ENCODE assay signal across 22 cellular contexts in genomic region chr6:65937982-65938381, GRCh38.
A peak's percentile ranks its signal among the peaks of the same experiment; 100 is the strongest.
DNase-seq lines count a peak whose midpoint lies in the region; ATAC-seq and TF ChIP-seq lines count a peak whose summit lies in the region.
"Had no signal": no experiment of that assay in that cellular context is flagged by ENCODE, and none has a peak within 500 bp of the region (broad histone marks: within the 10 kb centered on the region; RNA-seq: fewer than 3 reads in every experiment).

No MANE protein-coding gene starts in this region.

- TF ChIP-seq CTCF in lower leg skin (IDR thresholded peaks at IDR 0.05) = no peak
- no peak for TF ChIP-seq CTCF in testis (IDR thresholded peaks at IDR 0.05)
- no peak for TF ChIP-seq CTCF in WTC11 (IDR thresholded peaks at IDR 0.05)

- peaks cover 22% of the 10 kb centered on the region for H3K36me3 Mint-ChIP-seq in WTC11
- H3K36me3 Mint-ChIP-seq: activated naive CD8-positive, alpha-beta T cell treated with anti-CD3 and anti-CD28 coated beads for 36 hours; stimulated activated effector memory CD8-positive, alpha-beta T cell treated with anti-CD3 and anti-CD28 coated beads, Interleukin-12 subunit alpha, Interleukin-12 subunit beta, amount 100 ng/mL, for 72 hours had no signal

- POLR2A ChIA-PET in WTC11 (lab: Charles Lee) = no interaction called here

- no peaks in the 10 kb centered on the region for H3K9me3 ChIP-seq in testis
- H3K9me3 ChIP-seq: colonic mucosa, esophagus muscularis mucosa, psoas muscle had no signal

- H3K4me1 Mint-ChIP-seq in WTC11 = no peaks in the 10 kb centered on the region
- H3K4me1 Mint-ChIP-seq: activated naive CD8-positive, alpha-beta T cell treated with anti-CD3 and anti-CD28 coated beads for 36 hours; nephron progenitor cell; stimulated activated effector memory CD8-positive, alpha-beta T cell treated with anti-CD3 and anti-CD28 coated beads, Interleukin-12 subunit alpha, Interleukin-12 subunit beta, amount 100 ng/mL, for 72 hours had no signal

- peaks cover 20% of the 10 kb centered on the region for H3K4me1 ChIP-seq in testis
- H3K4me1 ChIP-seq: colonic mucosa, esophagus muscularis mucosa, psoas muscle had no signal

- no peak overlapping the region for H3K27ac Mint-ChIP-seq in WTC11
- H3K27ac Mint-ChIP-seq: activated naive CD8-positive, alpha-beta T cell treated with anti-CD3 and anti-CD28 coated beads for 36 hours; nephron progenitor cell; stimulated activated effector memory CD8-positive, alpha-beta T cell treated with anti-CD3 and anti-CD28 coated beads, Interleukin-12 subunit alpha, Interleukin-12 subunit beta, amount 100 ng/mL, for 72 hours had no signal

- H3K4me3 ChIP-seq in lower leg skin (ENCODE audit: low read depth, poor library complexity, severe bottlenecking) (no peak overlapping the region), testis (no peak overlapping the region)
- H3K4me3 ChIP-seq: colonic mucosa, esophagus muscularis mucosa, psoas muscle had no signal

- CTCF ChIA-PET in WTC11 (lab: Charles Lee) = no interaction called here

- peak; percentile 70 for DNase-seq in HT1080 (ENCODE audit: low read depth)
- DNase-seq in astrocyte of the hippocampus (ENCODE audit: low read depth, low spot score) = peak; percentile 66
- peak; percentile 27 to 86 for DNase-seq in lower leg skin (ENCODE audit: low spot score in 2 of 2)
- DNase-seq in testis = peak; percentile 89
- no peak for DNase-seq in WTC11 (ENCODE audit: low spot score)
- DNase-seq in medulla oblongata (ENCODE audit: extremely low spot score) = no peak
- DNase-seq: activated CD4-positive, alpha-beta T cell treated with anti-CD3 and anti-CD28 coated beads for 48 hours; activated naive CD8-positive, alpha-beta T cell treated with anti-CD3 and anti-CD28 coated beads for 36 hours; colonic mucosa; DMS79 treated with DMSO at 0.1 percent for 48 hours; left colon; NCI-H1105 treated with DMSO at 0.1 percent for 48 hours; NCI-H2029 treated with DMSO at 0.1 percent for 48 hours; nephron progenitor cell; OCI-M1; psoas muscle; small intestine; stimulated activated CD4-positive, alpha-beta T cell treated with anti-CD3 and anti-CD28 coated beads, Interleukin-2, amount 100 ng/mL, for 24 hours; T-helper 1 cell had no signal

- ATAC-seq in HG02884 (IDR thresholded peaks at IDR 0.05; ENCODE audit: unreplicated experiment) = no peak
- ATAC-seq in WTC11 = no peak
- ATAC-seq: left colon; psoas muscle; stimulated activated effector memory CD8-positive, alpha-beta T cell treated with anti-CD3 and anti-CD28 coated beads, Interleukin-12 subunit alpha, Interleukin-12 subunit beta, amount 100 ng/mL, for 72 hours had no signal

- no peak overlapping the region for H3K4me3 Mint-ChIP-seq in WTC11
- H3K4me3 Mint-ChIP-seq: activated naive CD8-positive, alpha-beta T cell treated with anti-CD3 and anti-CD28 coated beads for 36 hours; nephron progenitor cell; stimulated activated effector memory CD8-positive, alpha-beta T cell treated with anti-CD3 and anti-CD28 coated beads, Interleukin-12 subunit alpha, Interleukin-12 subunit beta, amount 100 ng/mL, for 72 hours had no signal

- H3K27me3 ChIP-seq in testis = no peaks in the 10 kb centered on the region
- H3K27me3 ChIP-seq: colonic mucosa, esophagus muscularis mucosa had no signal

- intact Hi-C loops in lower leg skin (cut with DNase I; ENCODE audit: low total_unique reads) (no loop called here), testis (cut with DNase I; ENCODE audit: low total_unique reads) (no loop called here)

- TF ChIP-seq POLR2A in lower leg skin (IDR thresholded peaks at IDR 0.05) (no peak), testis (IDR thresholded peaks at IDR 0.05) (no peak)

- H3K9me3 Mint-ChIP-seq in WTC11 = peaks cover 41% of the 10 kb centered on the region

- WGBS in lower leg skin, 2 donors = 22 to 32% methylated on average over 2 of the region's 2 CpGs
- 18 to 47% methylated on average over 2 of the region's 2 CpGs for WGBS in testis, 2 donors

- H3K36me3 ChIP-seq in testis (ENCODE audit: low read depth, missing control alignments) = no peaks in the 10 kb centered on the region
- H3K36me3 ChIP-seq: colonic mucosa, esophagus muscularis mucosa had no signal

- peak overlapping the region; percentile 6 to 47 for H3K27ac ChIP-seq in testis
- H3K27ac ChIP-seq: colonic mucosa, esophagus muscularis mucosa, psoas muscle had no signal

- 0 out of 2 replicates have a peak, but pooled peaks cover 3% of the 10 kb centered on the region for H3K27me3 Mint-ChIP-seq in WTC11 (ENCODE audit: low read depth)
- H3K27me3 Mint-ChIP-seq: activated naive CD8-positive, alpha-beta T cell treated with anti-CD3 and anti-CD28 coated beads for 36 hours had no signal

TF ChIP-seq in WTC11, 78 proteins besides CTCF, POLR2A, EP300 and RAD21:
- TF ChIP-seq USF1 (CRISPR knock-in tag; IDR thresholded peaks at IDR 0.05) (no peak), ZNF263 (CRISPR knock-in tag; IDR thresholded peaks at IDR 0.05; ENCODE audit: low read depth) (no peak), ELF4 (CRISPR knock-in tag; IDR thresholded peaks at IDR 0.05; ENCODE audit: low read depth) (no peak), GTF2I (CRISPR knock-in tag; conservative IDR thresholded peaks at IDR 0.05) (no peak), JAZF1 (CRISPR knock-in tag; IDR thresholded peaks at IDR 0.05) (no peak)
- TF ChIP-seq, protein P1, sequence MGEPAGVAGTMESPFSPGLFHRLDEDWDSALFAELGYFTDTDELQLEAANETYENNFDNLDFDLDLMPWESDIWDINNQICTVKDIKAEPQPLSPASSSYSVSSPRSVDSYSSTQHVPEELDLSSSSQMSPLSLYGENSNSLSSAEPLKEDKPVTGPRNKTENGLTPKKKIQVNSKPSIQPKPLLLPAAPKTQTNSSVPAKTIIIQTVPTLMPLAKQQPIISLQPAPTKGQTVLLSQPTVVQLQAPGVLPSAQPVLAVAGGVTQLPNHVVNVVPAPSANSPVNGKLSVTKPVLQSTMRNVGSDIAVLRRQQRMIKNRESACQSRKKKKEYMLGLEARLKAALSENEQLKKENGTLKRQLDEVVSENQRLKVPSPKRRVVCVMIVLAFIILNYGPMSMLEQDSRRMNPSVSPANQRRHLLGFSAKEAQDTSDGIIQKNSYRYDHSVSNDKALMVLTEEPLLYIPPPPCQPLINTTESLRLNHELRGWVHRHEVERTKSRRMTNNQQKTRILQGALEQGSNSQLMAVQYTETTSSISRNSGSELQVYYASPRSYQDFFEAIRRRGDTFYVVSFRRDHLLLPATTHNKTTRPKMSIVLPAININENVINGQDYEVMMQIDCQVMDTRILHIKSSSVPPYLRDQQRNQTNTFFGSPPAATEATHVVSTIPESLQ (CRISPR knock-in tag; IDR thresholded peaks at IDR 0.05) = no peak
- TF ChIP-seq, protein P2, sequence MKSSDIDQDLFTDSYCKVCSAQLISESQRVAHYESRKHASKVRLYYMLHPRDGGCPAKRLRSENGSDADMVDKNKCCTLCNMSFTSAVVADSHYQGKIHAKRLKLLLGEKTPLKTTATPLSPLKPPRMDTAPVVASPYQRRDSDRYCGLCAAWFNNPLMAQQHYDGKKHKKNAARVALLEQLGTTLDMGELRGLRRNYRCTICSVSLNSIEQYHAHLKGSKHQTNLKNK (CRISPR knock-in tag; IDR thresholded peaks at IDR 0.05) = no peak
- TF ChIP-seq, protein P3, sequence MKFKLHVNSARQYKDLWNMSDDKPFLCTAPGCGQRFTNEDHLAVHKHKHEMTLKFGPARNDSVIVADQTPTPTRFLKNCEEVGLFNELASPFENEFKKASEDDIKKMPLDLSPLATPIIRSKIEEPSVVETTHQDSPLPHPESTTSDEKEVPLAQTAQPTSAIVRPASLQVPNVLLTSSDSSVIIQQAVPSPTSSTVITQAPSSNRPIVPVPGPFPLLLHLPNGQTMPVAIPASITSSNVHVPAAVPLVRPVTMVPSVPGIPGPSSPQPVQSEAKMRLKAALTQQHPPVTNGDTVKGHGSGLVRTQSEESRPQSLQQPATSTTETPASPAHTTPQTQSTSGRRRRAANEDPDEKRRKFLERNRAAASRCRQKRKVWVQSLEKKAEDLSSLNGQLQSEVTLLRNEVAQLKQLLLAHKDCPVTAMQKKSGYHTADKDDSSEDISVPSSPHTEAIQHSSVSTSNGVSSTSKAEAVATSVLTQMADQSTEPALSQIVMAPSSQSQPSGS (CRISPR knock-in tag; IDR thresholded peaks at IDR 0.05; ENCODE audit: borderline replicate concordance, low read depth) = no peak
- TF ChIP-seq, protein P4, sequence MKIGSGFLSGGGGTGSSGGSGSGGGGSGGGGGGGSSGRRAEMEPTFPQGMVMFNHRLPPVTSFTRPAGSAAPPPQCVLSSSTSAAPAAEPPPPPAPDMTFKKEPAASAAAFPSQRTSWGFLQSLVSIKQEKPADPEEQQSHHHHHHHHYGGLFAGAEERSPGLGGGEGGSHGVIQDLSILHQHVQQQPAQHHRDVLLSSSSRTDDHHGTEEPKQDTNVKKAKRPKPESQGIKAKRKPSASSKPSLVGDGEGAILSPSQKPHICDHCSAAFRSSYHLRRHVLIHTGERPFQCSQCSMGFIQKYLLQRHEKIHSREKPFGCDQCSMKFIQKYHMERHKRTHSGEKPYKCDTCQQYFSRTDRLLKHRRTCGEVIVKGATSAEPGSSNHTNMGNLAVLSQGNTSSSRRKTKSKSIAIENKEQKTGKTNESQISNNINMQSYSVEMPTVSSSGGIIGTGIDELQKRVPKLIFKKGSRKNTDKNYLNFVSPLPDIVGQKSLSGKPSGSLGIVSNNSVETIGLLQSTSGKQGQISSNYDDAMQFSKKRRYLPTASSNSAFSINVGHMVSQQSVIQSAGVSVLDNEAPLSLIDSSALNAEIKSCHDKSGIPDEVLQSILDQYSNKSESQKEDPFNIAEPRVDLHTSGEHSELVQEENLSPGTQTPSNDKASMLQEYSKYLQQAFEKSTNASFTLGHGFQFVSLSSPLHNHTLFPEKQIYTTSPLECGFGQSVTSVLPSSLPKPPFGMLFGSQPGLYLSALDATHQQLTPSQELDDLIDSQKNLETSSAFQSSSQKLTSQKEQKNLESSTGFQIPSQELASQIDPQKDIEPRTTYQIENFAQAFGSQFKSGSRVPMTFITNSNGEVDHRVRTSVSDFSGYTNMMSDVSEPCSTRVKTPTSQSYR (CRISPR knock-in tag; IDR thresholded peaks at IDR 0.05) = no peak

Comparison
In these comparisons a context has a peak if more than half of its experiments do, and no peak if none do; other contexts are left out.
1. DNase-seq: peak in HT1080 (single experiment), astrocyte of the hippocampus (single experiment), lower leg skin (2 of 2) and testis (single experiment); none in WTC11 (single experiment) and medulla oblongata (single experiment).